ENCODE assay signal across 8 cellular contexts in the genomic region with DNA sequence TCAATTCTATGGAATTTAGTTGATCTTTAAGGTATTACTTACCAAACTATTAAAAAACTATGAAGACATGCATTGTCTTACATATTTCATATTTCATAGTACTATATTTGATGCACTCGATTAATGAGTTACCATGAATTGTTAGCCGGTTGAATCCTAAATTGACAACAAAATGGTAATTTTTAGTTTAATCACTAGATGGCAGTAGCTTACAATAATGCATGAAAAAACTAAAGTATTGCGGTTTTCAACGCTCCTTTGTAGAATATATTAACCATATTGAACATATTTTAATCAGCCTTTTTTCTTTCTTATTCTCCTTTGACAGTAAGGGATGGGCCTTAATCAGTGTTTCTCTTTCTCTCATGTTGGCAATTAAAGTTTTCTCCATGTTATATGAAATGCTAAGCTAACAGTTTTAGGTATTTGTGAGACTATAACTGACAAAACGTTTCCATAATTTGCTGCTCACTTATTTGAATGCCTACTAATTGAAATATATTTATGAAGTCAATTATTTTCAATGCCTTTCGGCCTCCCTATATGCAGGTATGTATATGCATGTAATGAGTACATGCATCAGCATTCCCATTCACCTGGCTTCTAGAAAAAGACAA. TPM values are rescaled to one million over a fixed set of nuclear protein-coding genes. Genes with fewer than 3 reads are reported as not detected.
A peak's percentile ranks its signal among the peaks of the same experiment; 100 is the strongest.
DNase-seq lines count a peak whose midpoint lies in the region; ATAC-seq, FAIRE-seq and TF ChIP-seq lines count a peak whose summit lies in the region.

No MANE protein-coding gene starts in this region.

- POLR2A ChIA-PET in Panc1 (lab: Charles Lee) (no interaction called here), endothelial cell of umbilical vein (lab: Charles Lee) (no interaction called here)

- no peaks in the 10 kb centered on the region for H3K36me3 ChIP-seq in BE2C
- H3K36me3 ChIP-seq in Panc1 (ENCODE audit: control insufficient read depth, insufficient read depth, low read length): no peaks in the 10 kb centered on the region
- H3K36me3 ChIP-seq in endothelial cell of umbilical vein (ENCODE audit: control insufficient read depth in 2 of 2, extremely low read depth in 1 of 2, insufficient read depth in 2 of 2, low read length in 2 of 2): no peaks in the 10 kb centered on the region
- H3K36me3 ChIP-seq in osteoblast (ENCODE audit: insufficient read depth, low read length): no peaks in the 10 kb centered on the region

- no peak overlapping the region for H3K9ac ChIP-seq in endothelial cell of umbilical vein (replicated peaks; ENCODE audit: extremely low read depth, insufficient read depth, low read length)

- H3K4me3 ChIP-seq in BE2C (ENCODE audit: low read depth, low read length) (no peak overlapping the region), Panc1 (ENCODE audit: low read depth in 2 of 2, low read length in 2 of 2) (no peak overlapping the region), endothelial cell of umbilical vein (replicated peaks in 1 of 3; ENCODE audit: insufficient read depth in 1 of 3, low read depth in 1 of 3, low read length in 3 of 3) (no peak overlapping the region), osteoblast (ENCODE audit: insufficient read depth, low read length) (no peak overlapping the region)

- H4K20me1 ChIP-seq in endothelial cell of umbilical vein (replicated peaks; ENCODE audit: control insufficient read depth, extremely low read depth, insufficient read depth, low read length) (no peaks in the 10 kb centered on the region), osteoblast (ENCODE audit: insufficient read depth, low read length) (no peaks in the 10 kb centered on the region)

- ATAC-seq in GM18511 (IDR thresholded peaks at IDR 0.05; ENCODE audit: unreplicated experiment) (peak; percentile 44), Panc1 (peak; percentile 54; the same call in 1 of the 2 replicates)

- dilution Hi-C loops in endothelial cell of umbilical vein (cut with MboI; ENCODE audit: extremely low pct_ligation_motif_present, low sequenced_read_pairs): no loop called here

- peaks cover 3% of the 10 kb centered on the region for H3K27me3 Mint-ChIP-seq in T-helper 2 cell treated with Interferon-gamma antibody and Interleukin-4, amounts not matched to agents 5 μg/mL and 100 μg/mL, for 36 hours (ENCODE audit: low read depth)
- no peaks in the 10 kb centered on the region for H3K27me3 Mint-ChIP-seq in activated naive CD8-positive, alpha-beta T cell treated with anti-CD3 and anti-CD28 coated beads for 36 hours

- H3K27ac ChIP-seq in Panc1 (ENCODE audit: low read length) (no peak overlapping the region), endothelial cell of umbilical vein (ENCODE audit: insufficient read depth, low read depth, low read length) (no peak overlapping the region), osteoblast (ENCODE audit: low read depth, low read length) (no peak overlapping the region)

- peak; percentile 44; the same call in 1 of the 2 replicates for TF ChIP-seq CTCF in BE2C (IDR thresholded peaks at IDR 0.05; ENCODE audit: low read depth, low read length)
- peak; percentile 66; the same call in 1 of the 2 replicates for TF ChIP-seq CTCF in Panc1 (IDR thresholded peaks at IDR 0.05)
- peak in 1 of 2 donors; percentile 17 for TF ChIP-seq CTCF in endothelial cell of umbilical vein (IDR thresholded peaks at IDR 0.05; ENCODE audit: extremely low read depth in 1 of 2, insufficient read depth in 1 of 2, low read depth in 1 of 2, low read length in 2 of 2)
- TF ChIP-seq CTCF in osteoblast (IDR thresholded peaks at IDR 0.05; ENCODE audit: extremely low read depth, low read depth, low read length): peak; percentile 54

- no peak overlapping the region for H3K27ac Mint-ChIP-seq in T-helper 2 cell treated with Interferon-gamma antibody and Interleukin-4, amounts not matched to agents 5 μg/mL and 100 μg/mL, for 36 hours
- no peak overlapping the region for H3K27ac Mint-ChIP-seq in activated naive CD8-positive, alpha-beta T cell treated with anti-CD3 and anti-CD28 coated beads for 36 hours

- peak; percentile 84 for FAIRE-seq in endothelial cell of umbilical vein (lab: Jason Lieb, UNC)

- no peak for TF ChIP-seq POLR2A in endothelial cell of umbilical vein (IDR thresholded peaks at IDR 0.05; ENCODE audit: low read depth, low read length)

- no peaks in the 10 kb centered on the region for H3K9me1 ChIP-seq in endothelial cell of umbilical vein (replicated peaks; ENCODE audit: control insufficient read depth, extremely low read depth, insufficient read depth, low read length)

- in situ Hi-C loops in Panc1 (cut with HindIII; ENCODE audit: low pct_unique_long_range_greater_than_20kb, low sequenced_read_pairs): no loop called here

- no peak overlapping the region for H3K4me3 Mint-ChIP-seq in T-helper 2 cell treated with Interferon-gamma antibody and Interleukin-4, amounts not matched to agents 5 μg/mL and 100 μg/mL, for 36 hours
- no peak overlapping the region for H3K4me3 Mint-ChIP-seq in activated naive CD8-positive, alpha-beta T cell treated with anti-CD3 and anti-CD28 coated beads for 36 hours

- intact Hi-C loops in Panc1 (cut with micrococcal nuclease; ENCODE audit: unreplicated experiment) (loop anchor here (2.0 kb wide), 2 partner anchors 46 to 624 kb away; no protein-coding TSS in a partner anchor), endothelial cell of umbilical vein (cut with micrococcal nuclease) (loop anchor here (1.0 to 5.0 kb wide), 5 partner anchors 36 to 624 kb away; a partner anchor contains a TSS)

- H3K4me2 ChIP-seq in endothelial cell of umbilical vein (ENCODE audit: insufficient read depth, low read length) (no peak overlapping the region), osteoblast (ENCODE audit: insufficient read depth, low read length) (no peak overlapping the region)

- CTCF ChIA-PET in Panc1 (lab: Charles Lee) (interaction anchor here (0.6 to 0.8 kb wide), 4 partner anchors 48 to 1304 kb away, joined by 3 to 4 read pairs (median 4); no protein-coding TSS in a partner anchor), endothelial cell of umbilical vein (lab: Charles Lee) (interaction anchor here (0.6 to 2.0 kb wide), 33 partner anchors 9 to 627 kb away, joined by 3 to 29 read pairs (median 6); a partner anchor contains a TSS)

- BruUV-seq in Panc1 (replicated peaks; lab: Mats Ljungman, UMichigan) (no TSS peak), endothelial cell of umbilical vein (replicated peaks; lab: Mats Ljungman, UMichigan) (no TSS peak)

- no peaks in the 10 kb centered on the region for H3K9me3 Mint-ChIP-seq in T-helper 2 cell treated with Interferon-gamma antibody and Interleukin-4, amounts not matched to agents 5 μg/mL and 100 μg/mL, for 36 hours
- no peaks in the 10 kb centered on the region for H3K9me3 Mint-ChIP-seq in activated naive CD8-positive, alpha-beta T cell treated with anti-CD3 and anti-CD28 coated beads for 36 hours

- H3K9me3 ChIP-seq in BE2C: no peaks in the 10 kb centered on the region
- no peaks in the 10 kb centered on the region for H3K9me3 ChIP-seq in Panc1 (ENCODE audit: control insufficient read depth, insufficient read depth, low read depth, low read length)
- H3K9me3 ChIP-seq in endothelial cell of umbilical vein (replicated peaks; ENCODE audit: control insufficient read depth, insufficient read depth, low read length): no peaks in the 10 kb centered on the region
- H3K9me3 ChIP-seq in osteoblast (ENCODE audit: low read depth, low read length): no peaks in the 10 kb centered on the region

- H3K27me3 ChIP-seq in BE2C: peaks cover 19% of the 10 kb centered on the region
- peaks cover 3% of the 10 kb centered on the region; the same call in 1 of the 2 replicates for H3K27me3 ChIP-seq in Panc1 (ENCODE audit: control insufficient read depth, insufficient read depth, low read length)
- H3K27me3 ChIP-seq in endothelial cell of umbilical vein (ENCODE audit: control insufficient read depth in 2 of 2, insufficient read depth in 2 of 2, low read length in 2 of 2): peaks cover 8 to 9% of the 10 kb centered on the region in 2 experiments
- H3K27me3 ChIP-seq in osteoblast (ENCODE audit: insufficient read depth, low read length): no peaks in the 10 kb centered on the region

- H3K36me3 Mint-ChIP-seq in T-helper 2 cell treated with Interferon-gamma antibody and Interleukin-4, amounts not matched to agents 5 μg/mL and 100 μg/mL, for 36 hours (ENCODE audit: low read depth): no peaks in the 10 kb centered on the region
- no peaks in the 10 kb centered on the region for H3K36me3 Mint-ChIP-seq in activated naive CD8-positive, alpha-beta T cell treated with anti-CD3 and anti-CD28 coated beads for 36 hours

- H3K4me1 Mint-ChIP-seq in T-helper 2 cell treated with Interferon-gamma antibody and Interleukin-4, amounts not matched to agents 5 μg/mL and 100 μg/mL, for 36 hours (ENCODE audit: low read depth): peaks cover 13% of the 10 kb centered on the region
- H3K4me1 Mint-ChIP-seq in activated naive CD8-positive, alpha-beta T cell treated with anti-CD3 and anti-CD28 coated beads for 36 hours: peaks cover 8% of the 10 kb centered on the region

- DNase-seq in BE2C (no peak), HS-5 (ENCODE audit: low read depth) (peak; percentile 80), Panc1 (ENCODE audit: low read depth, low spot score) (no peak), endothelial cell of umbilical vein (ENCODE audit: low read depth, low spot score) (peak; percentile 50), osteoblast (ENCODE audit: insufficient read length, low spot score, missing footprints) (no peak)
- no peak for DNase-seq in T-helper 2 cell treated with Interferon-gamma antibody and Interleukin-4, amounts not matched to agents 5 μg/mL and 100 μg/mL, for 36 hours (ENCODE audit: low spot score)
- DNase-seq in activated naive CD8-positive, alpha-beta T cell treated with anti-CD3 and anti-CD28 coated beads for 36 hours: no peak

- H3K4me1 ChIP-seq in BE2C (no peaks in the 10 kb centered on the region), Panc1 (ENCODE audit: control insufficient read depth, insufficient read depth, low read length) (no peaks in the 10 kb centered on the region; the same call in 1 of the 2 replicates), endothelial cell of umbilical vein (ENCODE audit: control insufficient read depth, extremely low read depth, insufficient read depth, low read length) (no peaks in the 10 kb centered on the region), osteoblast (ENCODE audit: insufficient read depth, low read length) (peaks cover 9% of the 10 kb centered on the region)

- H2AFZ ChIP-seq in endothelial cell of umbilical vein (ENCODE audit: low read depth, low read length) (no peak overlapping the region), osteoblast (ENCODE audit: low read length) (peak overlapping the region; percentile 4)

- H3K79me2 ChIP-seq in endothelial cell of umbilical vein (ENCODE audit: control insufficient read depth, insufficient read depth, low read length) (no peaks in the 10 kb centered on the region), osteoblast (ENCODE audit: insufficient read depth, low read length) (no peaks in the 10 kb centered on the region)

RNA-seq across cellular contexts. Expression of a gene that starts 48.5 kb away (rescaled TPM):
- 5.4 TPM for polyA plus RNA-seq in BE2C (2012; ENCODE audit: insufficient read depth, insufficient read length, low read depth)
- total RNA-seq in Panc1 (2021; ENCODE audit: unreplicated experiment) (37.4 TPM), endothelial cell of umbilical vein (30.7 and 34.1 TPM in 2 replicates), osteoblast (20.6 and 25.3 TPM in 2 replicates)
- 11.9 TPM for polyA plus RNA-seq in Panc1 (2012; ENCODE audit: insufficient read length)
- polyA plus RNA-seq in endothelial cell of umbilical vein: 28.0 and 43.2 TPM in 2 replicates
- 47.0 and 47.2 TPM in 2 replicates for polyA plus RNA-seq in endothelial cell of umbilical vein (2011; cell fraction: cytosol; rRNA removed)
- 36.1 and 43.2 TPM in 2 replicates for polyA plus RNA-seq in endothelial cell of umbilical vein (2011; cell fraction: nucleus; rRNA removed)
- 78.0 and 102 TPM in 2 replicates for polyA plus RNA-seq in endothelial cell of umbilical vein (2012)
- polyA minus RNA-seq in endothelial cell of umbilical vein: 43.3 and 45.7 TPM in 2 replicates
- 16.2 TPM for polyA minus RNA-seq in endothelial cell of umbilical vein (2011; cell fraction: cytosol; rRNA and poly(A)+ RNA removed)
- 58.6 and 65.7 TPM in 2 replicates for polyA minus RNA-seq in endothelial cell of umbilical vein (2011; cell fraction: nucleus; rRNA and poly(A)+ RNA removed)
- total RNA-seq in activated naive CD8-positive, alpha-beta T cell treated with anti-CD3 and anti-CD28 coated beads for 36 hours: 10 to 100 TPM; 12.2 to 13.8 TPM

Comparison
In these comparisons a context has a peak if more than half of its experiments do, and no peak if none do; other contexts are left out.
1. DNase-seq: peak in HS-5 (single experiment) and endothelial cell of umbilical vein (single experiment); none in BE2C (single experiment), Panc1 (single experiment), osteoblast (single experiment), T-helper 2 cell treated with Interferon-gamma antibody and Interleukin-4, amounts not matched to agents 5 μg/mL and 100 μg/mL, for 36 hours (single experiment) and activated naive CD8-positive, alpha-beta T cell treated with anti-CD3 and anti-CD28 coated beads for 36 hours (single experiment).